ENCODE assay signal across 1 cellular context in genomic region chr10:9833871-9834454, GRCh38.
TF ChIP-seq lines count a peak whose summit lies in the region.

No MANE protein-coding gene starts in this region.

TF ChIP-seq in H1, 55 proteins besides CTCF, POLR2A, EP300 and RAD21 (continued from another document):
- TF ChIP-seq, protein P1, sequence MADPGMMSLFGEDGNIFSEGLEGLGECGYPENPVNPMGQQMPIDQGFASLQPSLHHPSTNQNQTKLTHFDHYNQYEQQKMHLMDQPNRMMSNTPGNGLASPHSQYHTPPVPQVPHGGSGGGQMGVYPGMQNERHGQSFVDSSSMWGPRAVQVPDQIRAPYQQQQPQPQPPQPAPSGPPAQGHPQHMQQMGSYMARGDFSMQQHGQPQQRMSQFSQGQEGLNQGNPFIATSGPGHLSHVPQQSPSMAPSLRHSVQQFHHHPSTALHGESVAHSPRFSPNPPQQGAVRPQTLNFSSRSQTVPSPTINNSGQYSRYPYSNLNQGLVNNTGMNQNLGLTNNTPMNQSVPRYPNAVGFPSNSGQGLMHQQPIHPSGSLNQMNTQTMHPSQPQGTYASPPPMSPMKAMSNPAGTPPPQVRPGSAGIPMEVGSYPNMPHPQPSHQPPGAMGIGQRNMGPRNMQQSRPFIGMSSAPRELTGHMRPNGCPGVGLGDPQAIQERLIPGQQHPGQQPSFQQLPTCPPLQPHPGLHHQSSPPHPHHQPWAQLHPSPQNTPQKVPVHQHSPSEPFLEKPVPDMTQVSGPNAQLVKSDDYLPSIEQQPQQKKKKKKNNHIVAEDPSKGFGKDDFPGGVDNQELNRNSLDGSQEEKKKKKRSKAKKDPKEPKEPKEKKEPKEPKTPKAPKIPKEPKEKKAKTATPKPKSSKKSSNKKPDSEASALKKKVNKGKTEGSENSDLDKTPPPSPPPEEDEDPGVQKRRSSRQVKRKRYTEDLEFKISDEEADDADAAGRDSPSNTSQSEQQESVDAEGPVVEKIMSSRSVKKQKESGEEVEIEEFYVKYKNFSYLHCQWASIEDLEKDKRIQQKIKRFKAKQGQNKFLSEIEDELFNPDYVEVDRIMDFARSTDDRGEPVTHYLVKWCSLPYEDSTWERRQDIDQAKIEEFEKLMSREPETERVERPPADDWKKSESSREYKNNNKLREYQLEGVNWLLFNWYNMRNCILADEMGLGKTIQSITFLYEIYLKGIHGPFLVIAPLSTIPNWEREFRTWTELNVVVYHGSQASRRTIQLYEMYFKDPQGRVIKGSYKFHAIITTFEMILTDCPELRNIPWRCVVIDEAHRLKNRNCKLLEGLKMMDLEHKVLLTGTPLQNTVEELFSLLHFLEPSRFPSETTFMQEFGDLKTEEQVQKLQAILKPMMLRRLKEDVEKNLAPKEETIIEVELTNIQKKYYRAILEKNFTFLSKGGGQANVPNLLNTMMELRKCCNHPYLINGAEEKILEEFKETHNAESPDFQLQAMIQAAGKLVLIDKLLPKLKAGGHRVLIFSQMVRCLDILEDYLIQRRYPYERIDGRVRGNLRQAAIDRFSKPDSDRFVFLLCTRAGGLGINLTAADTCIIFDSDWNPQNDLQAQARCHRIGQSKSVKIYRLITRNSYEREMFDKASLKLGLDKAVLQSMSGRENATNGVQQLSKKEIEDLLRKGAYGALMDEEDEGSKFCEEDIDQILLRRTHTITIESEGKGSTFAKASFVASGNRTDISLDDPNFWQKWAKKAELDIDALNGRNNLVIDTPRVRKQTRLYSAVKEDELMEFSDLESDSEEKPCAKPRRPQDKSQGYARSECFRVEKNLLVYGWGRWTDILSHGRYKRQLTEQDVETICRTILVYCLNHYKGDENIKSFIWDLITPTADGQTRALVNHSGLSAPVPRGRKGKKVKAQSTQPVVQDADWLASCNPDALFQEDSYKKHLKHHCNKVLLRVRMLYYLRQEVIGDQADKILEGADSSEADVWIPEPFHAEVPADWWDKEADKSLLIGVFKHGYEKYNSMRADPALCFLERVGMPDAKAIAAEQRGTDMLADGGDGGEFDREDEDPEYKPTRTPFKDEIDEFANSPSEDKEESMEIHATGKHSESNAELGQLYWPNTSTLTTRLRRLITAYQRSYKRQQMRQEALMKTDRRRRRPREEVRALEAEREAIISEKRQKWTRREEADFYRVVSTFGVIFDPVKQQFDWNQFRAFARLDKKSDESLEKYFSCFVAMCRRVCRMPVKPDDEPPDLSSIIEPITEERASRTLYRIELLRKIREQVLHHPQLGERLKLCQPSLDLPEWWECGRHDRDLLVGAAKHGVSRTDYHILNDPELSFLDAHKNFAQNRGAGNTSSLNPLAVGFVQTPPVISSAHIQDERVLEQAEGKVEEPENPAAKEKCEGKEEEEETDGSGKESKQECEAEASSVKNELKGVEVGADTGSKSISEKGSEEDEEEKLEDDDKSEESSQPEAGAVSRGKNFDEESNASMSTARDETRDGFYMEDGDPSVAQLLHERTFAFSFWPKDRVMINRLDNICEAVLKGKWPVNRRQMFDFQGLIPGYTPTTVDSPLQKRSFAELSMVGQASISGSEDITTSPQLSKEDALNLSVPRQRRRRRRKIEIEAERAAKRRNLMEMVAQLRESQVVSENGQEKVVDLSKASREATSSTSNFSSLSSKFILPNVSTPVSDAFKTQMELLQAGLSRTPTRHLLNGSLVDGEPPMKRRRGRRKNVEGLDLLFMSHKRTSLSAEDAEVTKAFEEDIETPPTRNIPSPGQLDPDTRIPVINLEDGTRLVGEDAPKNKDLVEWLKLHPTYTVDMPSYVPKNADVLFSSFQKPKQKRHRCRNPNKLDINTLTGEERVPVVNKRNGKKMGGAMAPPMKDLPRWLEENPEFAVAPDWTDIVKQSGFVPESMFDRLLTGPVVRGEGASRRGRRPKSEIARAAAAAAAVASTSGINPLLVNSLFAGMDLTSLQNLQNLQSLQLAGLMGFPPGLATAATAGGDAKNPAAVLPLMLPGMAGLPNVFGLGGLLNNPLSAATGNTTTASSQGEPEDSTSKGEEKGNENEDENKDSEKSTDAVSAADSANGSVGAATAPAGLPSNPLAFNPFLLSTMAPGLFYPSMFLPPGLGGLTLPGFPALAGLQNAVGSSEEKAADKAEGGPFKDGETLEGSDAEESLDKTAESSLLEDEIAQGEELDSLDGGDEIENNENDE (IDR thresholded peaks at IDR 0.05; ENCODE audit: insufficient replicate concordance, low read length) = no peak
- no peak for TF ChIP-seq FOSL1 (IDR thresholded peaks at IDR 0.05; ENCODE audit: insufficient read depth, low read depth, low read length)
- TF ChIP-seq NANOG (IDR thresholded peaks at IDR 0.05; ENCODE audit: insufficient read depth, low read depth, low read length, poor library complexity, severe bottlenecking) = peak; percentile 63
